In genomic region chr5:142969624-142970439, GRCh38 we compare ENCODE assay signal across 23 cellular contexts.
DNase-seq lines count a peak whose midpoint lies in the region; ATAC-seq and TF ChIP-seq lines count a peak whose summit lies in the region.
"Had no signal": no experiment of that assay in that cellular context is flagged by ENCODE, and none has a peak within 500 bp of the region (broad histone marks: within the 10 kb centered on the region; RNA-seq: fewer than 3 reads in every experiment).

No MANE protein-coding gene starts in this region.

- H3K9me3 Mint-ChIP-seq in activated CD8-positive, alpha-beta T cell treated with anti-CD3 and anti-CD28 coated beads for 36 hours: no peaks in the 10 kb centered on the region
- H3K9me3 Mint-ChIP-seq in activated CD8-positive, alpha-beta T cell treated with anti-CD3 and anti-CD28 coated beads, Interleukin-2, amount 10 ng/mL, durations not matched to agents 7 days and 5 days (ENCODE audit: insufficient read depth): no peaks in the 10 kb centered on the region
- no peaks in the 10 kb centered on the region for H3K9me3 Mint-ChIP-seq in activated naive CD8-positive, alpha-beta T cell (ENCODE audit: low read depth)
- peaks cover 0 to 4% of the 10 kb centered on the region in 2 donors for H3K9me3 Mint-ChIP-seq in stimulated activated naive CD8-positive, alpha-beta T cell treated with anti-CD3 and anti-CD28 coated beads, Interleukin-15, amount 100 ng/mL, for 72 hours
- H3K9me3 Mint-ChIP-seq: activated naive CD4-positive, alpha-beta T cell treated with anti-CD3 and anti-CD28 coated beads for 36 hours; neural progenitor cell had no signal

- no peak overlapping the region for H3K4me3 Mint-ChIP-seq in activated CD8-positive, alpha-beta T cell treated with anti-CD3 and anti-CD28 coated beads for 36 hours
- no peak overlapping the region for H3K4me3 Mint-ChIP-seq in activated CD8-positive, alpha-beta T cell treated with anti-CD3 and anti-CD28 coated beads, Interleukin-2, amount 10 ng/mL, durations not matched to agents 7 days and 5 days
- no peak overlapping the region for H3K4me3 Mint-ChIP-seq in activated naive CD8-positive, alpha-beta T cell
- H3K4me3 Mint-ChIP-seq in stimulated activated naive CD8-positive, alpha-beta T cell treated with anti-CD3 and anti-CD28 coated beads, Interleukin-15, amount 100 ng/mL, for 72 hours: no peak overlapping the region
- H3K4me3 Mint-ChIP-seq: activated naive CD4-positive, alpha-beta T cell treated with anti-CD3 and anti-CD28 coated beads for 36 hours; neural progenitor cell had no signal

- no peaks in the 10 kb centered on the region for H3K27me3 ChIP-seq in layer of hippocampus (ENCODE audit: control insufficient read depth, insufficient read depth, low read length)
- H3K27me3 ChIP-seq: neural progenitor cell, uterus had no signal

- no peak for TF ChIP-seq CTCF in activated CD8-positive, alpha-beta T cell treated with anti-CD3 and anti-CD28 coated beads for 36 hours (IDR thresholded peaks at IDR 0.05)

- H3K36me3 Mint-ChIP-seq in activated CD8-positive, alpha-beta T cell treated with anti-CD3 and anti-CD28 coated beads for 36 hours (ENCODE audit: low read depth): peaks cover 8% of the 10 kb centered on the region
- H3K36me3 Mint-ChIP-seq in activated CD8-positive, alpha-beta T cell treated with anti-CD3 and anti-CD28 coated beads, Interleukin-2, amount 10 ng/mL, durations not matched to agents 7 days and 5 days (ENCODE audit: low read depth): peaks cover 27% of the 10 kb centered on the region
- H3K36me3 Mint-ChIP-seq in activated naive CD8-positive, alpha-beta T cell: peaks cover 17% of the 10 kb centered on the region
- H3K36me3 Mint-ChIP-seq: neural progenitor cell had no signal

- H3K4me1 Mint-ChIP-seq in activated CD8-positive, alpha-beta T cell treated with anti-CD3 and anti-CD28 coated beads for 36 hours (ENCODE audit: low read depth): peaks cover 47% of the 10 kb centered on the region
- peaks cover 40% of the 10 kb centered on the region for H3K4me1 Mint-ChIP-seq in activated CD8-positive, alpha-beta T cell treated with anti-CD3 and anti-CD28 coated beads, Interleukin-2, amount 10 ng/mL, durations not matched to agents 7 days and 5 days (ENCODE audit: low read depth)
- peaks cover 39% of the 10 kb centered on the region for H3K4me1 Mint-ChIP-seq in activated naive CD8-positive, alpha-beta T cell (ENCODE audit: low read depth)
- peaks cover 70% of the 10 kb centered on the region for H3K4me1 Mint-ChIP-seq in stimulated activated naive CD8-positive, alpha-beta T cell treated with anti-CD3 and anti-CD28 coated beads, Interleukin-15, amount 100 ng/mL, for 72 hours
- H3K4me1 Mint-ChIP-seq: neural progenitor cell had no signal

- CTCF ChIA-PET in activated CD8-positive, alpha-beta T cell treated with anti-CD3 and anti-CD28 coated beads for 36 hours (lab: Charles Lee): interaction anchor here (0.9 to 1.2 kb wide), 3 partner anchors 10 to 222 kb away, joined by 3 to 4 read pairs (median 4); no protein-coding TSS in a partner anchor
- CTCF ChIA-PET in activated CD8-positive, alpha-beta T cell treated with anti-CD3 and anti-CD28 coated beads, Interleukin-2, amount 10 ng/mL, durations not matched to agents 7 days and 5 days (lab: Charles Lee): interaction anchor here (0.6 to 1.4 kb wide), 4 partner anchors 10 to 433 kb away, joined by 3 to 5 read pairs (median 4); partner anchors contain the start of gene NR3C1

- no peak for DNase-seq in activated CD8-positive, alpha-beta T cell treated with anti-CD3 and anti-CD28 coated beads for 36 hours
- no peak for DNase-seq in activated CD8-positive, alpha-beta T cell treated with anti-CD3 and anti-CD28 coated beads, Interleukin-2, amount 10 ng/mL, durations not matched to agents 7 days and 5 days
- DNase-seq in stimulated activated naive CD8-positive, alpha-beta T cell treated with anti-CD3 and anti-CD28 coated beads, Interleukin-15, amount 100 ng/mL, for 72 hours: no peak
- DNase-seq in NCI-H187 (lab: John Stamatoyannopoulos, UW) (no peak), NCI-H1417 treated with DMSO at 0.1 percent for 48 hours (lab: John Stamatoyannopoulos, UW) (no peak), DMS 273 (lab: John Stamatoyannopoulos, UW; ENCODE audit: unreplicated experiment) (no peak)
- DNase-seq: activated CD4-positive, alpha-beta T cell treated with anti-CD3 and anti-CD28 coated beads for 48 hours; activated naive CD4-positive, alpha-beta T cell treated with anti-CD3 and anti-CD28 coated beads for 36 hours; cerebellar nuclear complex; effector memory CD4-positive, alpha-beta T cell; left cardiac atrium; midbrain; MM.1S; NCI-H1694; PC-3; psoas muscle; SHP77 treated with DMSO at 0.1 percent for 48 hours; small intestine; stimulated activated CD4-positive, alpha-beta T cell treated with anti-CD3 and anti-CD28 coated beads, Interleukin-2, amount 100 ng/mL, for 48 hours; uterus had no signal

- intact Hi-C loops in activated CD8-positive, alpha-beta T cell treated with anti-CD3 and anti-CD28 coated beads for 36 hours (cut with micrococcal nuclease): no loop called here

- POLR2A ChIA-PET in activated CD8-positive, alpha-beta T cell treated with anti-CD3 and anti-CD28 coated beads for 36 hours (lab: Charles Lee): interaction anchor here (1.5 kb wide), 1 partner anchor 33 kb away, joined by 5 read pairs; no protein-coding TSS in a partner anchor
- POLR2A ChIA-PET in activated CD8-positive, alpha-beta T cell treated with anti-CD3 and anti-CD28 coated beads, Interleukin-2, amount 10 ng/mL, durations not matched to agents 7 days and 5 days (lab: Charles Lee): no interaction called here

- peak; percentile 65 for ATAC-seq in activated CD8-positive, alpha-beta T cell treated with anti-CD3 and anti-CD28 coated beads for 36 hours
- ATAC-seq in activated CD8-positive, alpha-beta T cell treated with anti-CD3 and anti-CD28 coated beads, Interleukin-2, amount 10 ng/mL, durations not matched to agents 7 days and 5 days: no peak
- ATAC-seq in stimulated activated naive CD8-positive, alpha-beta T cell treated with anti-CD3 and anti-CD28 coated beads, Interleukin-15, amount 100 ng/mL, for 72 hours: peak; percentile 55
- ATAC-seq: left cardiac atrium, PC-3, psoas muscle had no signal

- no peaks in the 10 kb centered on the region for H3K27me3 Mint-ChIP-seq in activated CD8-positive, alpha-beta T cell treated with anti-CD3 and anti-CD28 coated beads for 36 hours
- H3K27me3 Mint-ChIP-seq in activated CD8-positive, alpha-beta T cell treated with anti-CD3 and anti-CD28 coated beads, Interleukin-2, amount 10 ng/mL, durations not matched to agents 7 days and 5 days (ENCODE audit: low read depth): no peaks in the 10 kb centered on the region
- H3K27me3 Mint-ChIP-seq in activated naive CD8-positive, alpha-beta T cell: no peaks in the 10 kb centered on the region
- H3K27me3 Mint-ChIP-seq in stimulated activated naive CD8-positive, alpha-beta T cell treated with anti-CD3 and anti-CD28 coated beads, Interleukin-15, amount 100 ng/mL, for 72 hours: no peaks in the 10 kb centered on the region

- H3K27ac Mint-ChIP-seq in activated CD8-positive, alpha-beta T cell treated with anti-CD3 and anti-CD28 coated beads for 36 hours: peak overlapping the region; percentile 82
- H3K27ac Mint-ChIP-seq in activated CD8-positive, alpha-beta T cell treated with anti-CD3 and anti-CD28 coated beads, Interleukin-2, amount 10 ng/mL, durations not matched to agents 7 days and 5 days: no peak overlapping the region
- peak overlapping the region; percentile 22 for H3K27ac Mint-ChIP-seq in activated naive CD8-positive, alpha-beta T cell
- H3K27ac Mint-ChIP-seq in stimulated activated naive CD8-positive, alpha-beta T cell treated with anti-CD3 and anti-CD28 coated beads, Interleukin-15, amount 100 ng/mL, for 72 hours: peak overlapping the region in 1 of 2 donors; percentile 92
- H3K27ac Mint-ChIP-seq: activated naive CD4-positive, alpha-beta T cell treated with anti-CD3 and anti-CD28 coated beads for 36 hours; neural progenitor cell had no signal

- peak overlapping the region; percentile 32 for H3K27ac ChIP-seq in layer of hippocampus (ENCODE audit: low read depth, low read length)
- H3K27ac ChIP-seq: neural progenitor cell, psoas muscle had no signal
